28 cellular contexts compared by ENCODE assay signal in the genomic region with DNA sequence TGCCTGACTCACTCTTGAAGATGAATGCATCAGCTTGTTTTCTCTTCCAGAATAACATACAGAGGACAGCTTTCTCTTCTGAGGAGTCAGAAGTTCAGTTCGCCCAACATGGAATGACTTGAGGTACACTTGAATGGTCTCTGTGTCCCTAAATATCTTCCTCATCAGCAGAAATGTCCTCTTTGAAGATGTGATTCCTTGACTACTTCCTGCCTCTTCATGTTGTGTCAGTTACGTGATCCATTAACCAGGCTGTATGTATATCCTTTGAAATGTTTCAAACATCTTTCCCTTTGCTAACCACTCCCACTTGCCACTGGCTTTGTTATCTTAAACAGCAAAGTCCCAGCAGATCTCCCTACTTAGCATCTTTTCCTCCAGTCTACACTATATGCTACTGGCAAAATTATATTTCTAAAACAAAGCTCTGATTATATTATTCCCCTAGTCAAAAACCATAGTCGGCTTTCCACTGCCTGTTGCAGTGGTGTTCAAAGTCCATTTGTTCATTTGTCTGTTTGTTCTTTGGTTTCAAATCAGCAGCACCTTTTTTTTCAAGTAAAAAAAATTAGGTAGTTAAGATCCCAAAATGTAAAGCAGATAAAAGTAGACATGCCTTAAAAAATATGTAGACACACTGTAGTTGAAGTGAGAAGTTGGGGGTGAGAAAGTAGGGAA.
"Had no signal": no experiment of that assay in that cellular context is flagged by ENCODE, and none has a peak within 500 bp of the region (broad histone marks: within the 10 kb centered on the region; RNA-seq: fewer than 3 reads in every experiment).

No MANE protein-coding gene starts in this region.

- DNase-seq: effector memory CD8-positive, alpha-beta T cell; foreskin fibroblast; heart left ventricle; hippocampal formation; kidney glomerular epithelial cell; left colon; left ventricle myocardium superior; mucosa of descending colon; naive B cell; psoas muscle; right cardiac atrium; spleen; stimulated activated CD4-positive, alpha-beta T cell treated with anti-CD3 and anti-CD28 coated beads, Interleukin-4, amount 100 ng/mL, for 4 hours; stimulated activated naive CD8-positive, alpha-beta T cell treated with anti-CD3 and anti-CD28 coated beads, Interleukin-15, Interleukin-2, amounts not matched to agents 100 U/mL and 50 U/mL, for 24 hours had no signal

- H3K36me3 ChIP-seq: gastroesophageal sphincter, heart left ventricle, neutrophil, spleen, thoracic aorta, tibial nerve, vagina had no signal

- H3K9me3 ChIP-seq: gastroesophageal sphincter, heart left ventricle, mucosa of descending colon, neutrophil, psoas muscle, spleen, thoracic aorta, tibial nerve, vagina had no signal

- H3K27me3 ChIP-seq: gastroesophageal sphincter, vagina had no signal

- H3K4me1 Mint-ChIP-seq: memory B cell; mesothelial cell of epicardium; naive B cell; stimulated activated memory B cell treated with anti-CD40 and anti-IgM and Interleukin-4, amounts not matched to agents 10 μg/mL and 1 μg/mL and 100 μg/mL, for 72 hours had no signal

- H3K9me3 Mint-ChIP-seq: effector memory CD8-positive, alpha-beta T cell; memory B cell; mesothelial cell of epicardium; stimulated activated memory B cell treated with anti-CD40 and anti-IgM and Interleukin-4, amounts not matched to agents 10 μg/mL and 1 μg/mL and 100 μg/mL, for 72 hours had no signal

- ATAC-seq: effector memory CD8-positive, alpha-beta T cell; esophagus mucosa; gastroesophageal sphincter; heart left ventricle; left colon; left ventricle myocardium superior; mucosa of descending colon; natural killer cell treated with Interleukin-12 subunit alpha and Interleukin-12 subunit beta and Interleukin-15 and Interleukin-18, amount 100 ng/mL, for 72 hours; psoas muscle; right cardiac atrium; stimulated activated memory B cell treated with anti-CD40 and anti-IgM and Interleukin-4, amounts not matched to agents 10 μg/mL and 1 μg/mL and 100 μg/mL, for 72 hours; stimulated activated naive CD8-positive, alpha-beta T cell treated with anti-CD3 and anti-CD28 coated beads, Interleukin-15, Interleukin-2, amounts not matched to agents 100 U/mL and 50 U/mL, for 24 hours had no signal

- H3K27ac Mint-ChIP-seq: effector memory CD8-positive, alpha-beta T cell; memory B cell; mesothelial cell of epicardium; naive B cell; natural killer cell treated with Interleukin-12 subunit alpha and Interleukin-12 subunit beta and Interleukin-15 and Interleukin-18, amount 100 ng/mL, for 72 hours; stimulated activated memory B cell treated with anti-CD40 and anti-IgM and Interleukin-4, amounts not matched to agents 10 μg/mL and 1 μg/mL and 100 μg/mL, for 72 hours had no signal

- H3K4me3 ChIP-seq: coronary artery, gastroesophageal sphincter, heart left ventricle, lung, mucosa of descending colon, psoas muscle, skin epidermis, spleen, thoracic aorta, tibial nerve, vagina had no signal

- H3K4me1 ChIP-seq: gastroesophageal sphincter, heart left ventricle, psoas muscle, spleen, tibial nerve, vagina had no signal

- H3K36me3 Mint-ChIP-seq: memory B cell; mesothelial cell of epicardium; naive B cell; natural killer cell treated with Interleukin-12 subunit alpha and Interleukin-12 subunit beta and Interleukin-15 and Interleukin-18, amount 100 ng/mL, for 72 hours; stimulated activated memory B cell treated with anti-CD40 and anti-IgM and Interleukin-4, amounts not matched to agents 10 μg/mL and 1 μg/mL and 100 μg/mL, for 72 hours had no signal

- H3K4me3 Mint-ChIP-seq: effector memory CD8-positive, alpha-beta T cell; memory B cell; mesothelial cell of epicardium; naive B cell; natural killer cell treated with Interleukin-12 subunit alpha and Interleukin-12 subunit beta and Interleukin-15 and Interleukin-18, amount 100 ng/mL, for 72 hours; neural crest cell; stimulated activated memory B cell treated with anti-CD40 and anti-IgM and Interleukin-4, amounts not matched to agents 10 μg/mL and 1 μg/mL and 100 μg/mL, for 72 hours had no signal

- H3K27ac ChIP-seq: coronary artery, gastroesophageal sphincter, heart left ventricle, neutrophil, psoas muscle, skin epidermis, spleen, thoracic aorta, tibial nerve, vagina had no signal
